In genomic region chr1:89904219-89904980, GRCh38 we compare ENCODE assay signal across 2 cellular contexts.
TF ChIP-seq lines count a peak whose summit lies in the region.

No MANE protein-coding gene starts in this region.

TF ChIP-seq in IMR-90, 13 proteins besides CTCF, POLR2A, EP300 and RAD21:
- TF ChIP-seq CEBPB (IDR thresholded peaks at IDR 0.05; ENCODE audit: low read depth, low read length) = peak; percentile 24; the same call in 1 of the 2 replicates
- TF ChIP-seq RCOR1 (IDR thresholded peaks at IDR 0.05; ENCODE audit: insufficient replicate concordance, low read length) = no peak
- TF ChIP-seq MXI1 (IDR thresholded peaks at IDR 0.05; ENCODE audit: borderline replicate concordance, low read depth, low read length) = no peak
- no peak for TF ChIP-seq ELK1 (IDR thresholded peaks at IDR 0.05; ENCODE audit: borderline replicate concordance, low read depth, low read length)
TF ChIP-seq in IMR-90: peak in this region for 1.

TF ChIP-seq in K562, 482 proteins besides CTCF, POLR2A, EP300 and RAD21 (continues in another document):
- TF ChIP-seq ZNF589 (CRISPR knock-in tag; IDR thresholded peaks at IDR 0.05; ENCODE audit: low read depth) (no peak), MTA3 (IDR thresholded peaks at IDR 0.05; ENCODE audit: borderline replicate concordance) (no peak), ZFP91 (CRISPR knock-in tag; IDR thresholded peaks at IDR 0.05) (no peak), TEAD4 (IDR thresholded peaks at IDR 0.05; ENCODE audit: low read length) (peak; percentile 69), TEAD4 (CRISPR knock-in tag; IDR thresholded peaks at IDR 0.05; ENCODE audit: borderline replicate concordance) (no peak), TAF15 (IDR thresholded peaks at IDR 0.05; ENCODE audit: low read depth, low read length) (no peak), CEBPB (tag; IDR thresholded peaks at IDR 0.05) (peak; percentile 73), CBFA2T3 (IDR thresholded peaks at IDR 0.05) (peak; percentile 72), MCM3 (IDR thresholded peaks at IDR 0.05) (no peak), RBM14 (IDR thresholded peaks at IDR 0.05; ENCODE audit: borderline replicate concordance, insufficient read depth, low read depth, low read length) (no peak), CREBBP (IDR thresholded peaks at IDR 0.05; ENCODE audit: low read depth, low read length) (no peak), ATF4 (CRISPR knock-in tag; IDR thresholded peaks at IDR 0.05) (peak; percentile 20; the same call in 1 of the 2 replicates), TAL1 (IDR thresholded peaks at IDR 0.05) (peak; percentile 39), CHAMP1 (IDR thresholded peaks at IDR 0.05) (no peak), ZNF584 (CRISPR knock-in tag; IDR thresholded peaks at IDR 0.05; ENCODE audit: low read depth) (no peak), RNF2 (IDR thresholded peaks at IDR 0.05) (peak; percentile 50; the same call in 1 of the 2 replicates), CBFB (CRISPR knock-in tag; IDR thresholded peaks at IDR 0.05) (no peak), E2F3 (CRISPR knock-in tag; IDR thresholded peaks at IDR 0.05) (no peak), CAMTA2 (CRISPR knock-in tag; conservative IDR thresholded peaks at IDR 0.05) (no peak), FIP1L1 (IDR thresholded peaks at IDR 0.05; ENCODE audit: low read depth, low read length, poor library complexity, severe bottlenecking) (no peak), KLF6 (CRISPR knock-in tag; IDR thresholded peaks at IDR 0.05; ENCODE audit: borderline replicate concordance) (no peak), MAZ (CRISPR knock-in tag; conservative IDR thresholded peaks at IDR 0.05 in 1 of 2, IDR thresholded peaks at IDR 0.05 in 1 of 2) (no peak), ZNF324 (CRISPR knock-in tag; IDR thresholded peaks at IDR 0.05) (no peak), MAX (CRISPR knock-in tag; IDR thresholded peaks at IDR 0.05) (no peak), ZNF217 (CRISPR knock-in tag; IDR thresholded peaks at IDR 0.05) (no peak), GATAD2A (IDR thresholded peaks at IDR 0.05) (no peak), ETV1 (tag; conservative IDR thresholded peaks at IDR 0.05; ENCODE audit: low read depth) (0 out of 2 replicates have a peak, but pooled peaks have one; percentile 51), IRF1 (CRISPR knock-in tag; IDR thresholded peaks at IDR 0.05; ENCODE audit: borderline replicate concordance) (no peak), IRF2 (CRISPR knock-in tag; IDR thresholded peaks at IDR 0.05) (no peak), CEBPG (CRISPR knock-in tag; IDR thresholded peaks at IDR 0.05) (no peak), CEBPG (tag; conservative IDR thresholded peaks at IDR 0.05 in 1 of 2, IDR thresholded peaks at IDR 0.05 in 1 of 2) (peak; percentile 21 to 84; a peak in 2 of 4 replicates), ZNF639 (CRISPR knock-in tag; conservative IDR thresholded peaks at IDR 0.05 in 1 of 2, IDR thresholded peaks at IDR 0.05 in 1 of 2) (peak in 1 of 2 experiments; percentile 36; a peak in 2 of 4 replicates), TCFL5 (CRISPR knock-in tag; conservative IDR thresholded peaks at IDR 0.05) (no peak), PCBP2 (IDR thresholded peaks at IDR 0.05; ENCODE audit: low read depth, low read length, poor library complexity, severe bottlenecking) (no peak), GTF2E2 (tag; IDR thresholded peaks at IDR 0.05) (peak; percentile 67; the same call in 1 of the 2 replicates), PREB (CRISPR knock-in tag; IDR thresholded peaks at IDR 0.05) (no peak), PRDM10 (IDR thresholded peaks at IDR 0.05; ENCODE audit: partially characterized antibody) (peak; percentile 51), ID3 (CRISPR knock-in tag; IDR thresholded peaks at IDR 0.05) (no peak), ID3 (tag; IDR thresholded peaks at IDR 0.05) (no peak), HMBOX1 (IDR thresholded peaks at IDR 0.05) (peak; percentile 33; the same call in 1 of the 2 replicates), FOXO4 (CRISPR knock-in tag; IDR thresholded peaks at IDR 0.05) (no peak), POU5F1 (IDR thresholded peaks at IDR 0.05; ENCODE audit: borderline replicate concordance, low read depth, low read length, partially characterized antibody) (no peak), ZNF175 (CRISPR knock-in tag; IDR thresholded peaks at IDR 0.05; ENCODE audit: low read depth) (peak; percentile 62; the same call in 1 of the 2 replicates), CTBP1 (IDR thresholded peaks at IDR 0.05; ENCODE audit: borderline replicate concordance) (peak; percentile 46; the same call in 1 of the 2 replicates), ZBTB26 (CRISPR knock-in tag; IDR thresholded peaks at IDR 0.05) (no peak), ATF7 (IDR thresholded peaks at IDR 0.05) (no peak), STAG1 (CRISPR knock-in tag; IDR thresholded peaks at IDR 0.05; ENCODE audit: borderline replicate concordance) (no peak), SMARCE1 (IDR thresholded peaks at IDR 0.05) (peak; percentile 25; the same call in 1 of the 2 replicates), ARID1B (IDR thresholded peaks at IDR 0.05) (peak; percentile 55; the same call in 1 of the 2 replicates)
